ENCODE assay signal across 1 cellular context in genomic region chr9:130579738-130580463, GRCh38.
TF ChIP-seq lines count a peak whose summit lies in the region.

No MANE protein-coding gene starts in this region.

TF ChIP-seq in HepG2, 621 proteins besides CTCF, POLR2A, EP300 and RAD21 (continued from another document):
- TF ChIP-seq GTF3A (CRISPR knock-in tag; conservative IDR thresholded peaks at IDR 0.05) (no peak), HNRNPLL (IDR thresholded peaks at IDR 0.05; ENCODE audit: low read depth, low read length, poor library complexity, severe bottlenecking) (no peak), ZNF589 (CRISPR knock-in tag; conservative IDR thresholded peaks at IDR 0.05) (peak; percentile 31; the same call in 1 of the 2 replicates), HIVEP1 (CRISPR knock-in tag; IDR thresholded peaks at IDR 0.05) (no peak), ZNF205 (CRISPR knock-in tag; IDR thresholded peaks at IDR 0.05) (0 out of 2 replicates have a peak, but pooled peaks have one; percentile 3), ZFP36 (IDR thresholded peaks at IDR 0.05; ENCODE audit: borderline replicate concordance, low read depth, low read length, partially characterized antibody) (no peak), RBFOX2 (IDR thresholded peaks at IDR 0.05; ENCODE audit: low read depth, low read length) (no peak), PRMT3 (CRISPR knock-in tag; IDR thresholded peaks at IDR 0.05; ENCODE audit: borderline replicate concordance, low read depth) (no peak), PATZ1 (CRISPR knock-in tag; IDR thresholded peaks at IDR 0.05) (0 out of 2 replicates have a peak, but pooled peaks have one; percentile 12)
